25 cellular contexts compared by ENCODE assay signal in genomic region chr12:8622681-8623080, GRCh38. TPM values are rescaled to one million over a fixed set of nuclear protein-coding genes. Genes with fewer than 3 reads are reported as not detected.
DNase-seq lines count a peak whose midpoint lies in the region; ATAC-seq and TF ChIP-seq lines count a peak whose summit lies in the region.
"Had no signal": no experiment of that assay in that cellular context is flagged by ENCODE, and none has a peak within 500 bp of the region (broad histone marks: within the 10 kb centered on the region; RNA-seq: fewer than 3 reads in every experiment).

No MANE protein-coding gene starts in this region.

- H2AFZ ChIP-seq in GM23338 (peak overlapping the region; percentile 69; the same call in 1 of the 2 replicates), mesenchymal stem cell (ENCODE audit: low read depth, low read length) (no peak overlapping the region)

- ATAC-seq in GM23338 (no peak), T-helper 17 cell (no peak), GM19035 (IDR thresholded peaks at IDR 0.05; ENCODE audit: unreplicated experiment) (no peak), HG03354 (IDR thresholded peaks at IDR 0.05; ENCODE audit: poor library complexity, severe bottlenecking, unreplicated experiment) (no peak), upper lobe of right lung (no peak)
- no peak for ATAC-seq in natural killer cell treated with Interleukin-12 subunit alpha and Interleukin-12 subunit beta and Interleukin-15 and Interleukin-18, amount 100 ng/mL, for 72 hours
- ATAC-seq: CD8-positive, alpha-beta T cell; T-cell had no signal

- H3F3A ChIP-seq in GM23338 (replicated peaks; ENCODE audit: low read depth), result no peaks in the 10 kb centered on the region

- no peak overlapping the region for H3K14ac ChIP-seq in mesenchymal stem cell (ENCODE audit: low read length in 2 of 2)

- H3K27ac Mint-ChIP-seq in GM23338 (no peak overlapping the region; the same call in 1 of the 2 replicates), T-helper 17 cell (peak overlapping the region; percentile 17)
- H3K27ac Mint-ChIP-seq in natural killer cell treated with Interleukin-12 subunit alpha and Interleukin-12 subunit beta and Interleukin-15 and Interleukin-18, amount 100 ng/mL, for 72 hours, result no peak overlapping the region
- H3K27ac Mint-ChIP-seq: B cell; CD8-positive, alpha-beta T cell; HFFc6; T-cell had no signal

- peaks cover under 1% of the 10 kb centered on the region; the same call in 1 of the 3 replicates for H3K4me1 Mint-ChIP-seq in GM23338
- no peaks in the 10 kb centered on the region for H3K4me1 Mint-ChIP-seq in T-helper 17 cell
- peaks cover 4 to 9% of the 10 kb centered on the region in 2 donors for H3K4me1 Mint-ChIP-seq in natural killer cell treated with Interleukin-12 subunit alpha and Interleukin-12 subunit beta and Interleukin-15 and Interleukin-18, amount 100 ng/mL, for 72 hours (ENCODE audit: low read depth in 2 of 2)
- H3K4me1 Mint-ChIP-seq: T-cell had no signal

- H3K18ac ChIP-seq in mesenchymal stem cell (ENCODE audit: low read depth in 1 of 2, low read length in 2 of 2), result no peak overlapping the region

- H3K79me1 ChIP-seq in mesenchymal stem cell (replicated peaks; ENCODE audit: low read length, poor library complexity, severe bottlenecking), result no peaks in the 10 kb centered on the region

- H3K9me3 ChIP-seq in T-helper 17 cell (ENCODE audit: control insufficient read depth, low read length, poor library complexity, severe bottlenecking) (no peaks in the 10 kb centered on the region), mesenchymal stem cell (ENCODE audit: control insufficient read depth, low read length) (no peaks in the 10 kb centered on the region), upper lobe of right lung (no peaks in the 10 kb centered on the region)
- H3K9me3 ChIP-seq: HAP-1, SJSA1 had no signal

- H3K79me2 ChIP-seq in GM23338 (replicated peaks; ENCODE audit: insufficient read depth), result no peaks in the 10 kb centered on the region

- H3K9me2 ChIP-seq in GM23338 (ENCODE audit: insufficient read depth), result 0 out of 2 replicates have a peak, but pooled peaks cover 3% of the 10 kb centered on the region

- no peaks in the 10 kb centered on the region for H3K27me3 ChIP-seq in GM23338 (ENCODE audit: insufficient read depth)
- H3K27me3 ChIP-seq in mesenchymal stem cell (ENCODE audit: control insufficient read depth in 1 of 2, insufficient read depth in 1 of 2, low read length in 2 of 2), result no peaks in the 10 kb centered on the region
- H3K27me3 ChIP-seq in upper lobe of right lung, result no peaks in the 10 kb centered on the region
- H3K27me3 ChIP-seq: SJSA1 had no signal

- no peak overlapping the region for H2BK120ac ChIP-seq in mesenchymal stem cell (ENCODE audit: low read depth, low read length)

- TF ChIP-seq CTCF in GM23338 (conservative IDR thresholded peaks at IDR 0.05; ENCODE audit: low read depth in 2 of 2), result no peak
- no peak for TF ChIP-seq CTCF in upper lobe of right lung (IDR thresholded peaks at IDR 0.05)

- no peak overlapping the region for H2BK15ac ChIP-seq in mesenchymal stem cell (ENCODE audit: low read depth, poor library complexity, severe bottlenecking)

- DNase-seq in GM23338 (ENCODE audit: low spot score) (no peak), T-helper 17 cell (no peak), mesenchymal stem cell (no peak), upper lobe of right lung (no peak)
- no peak for DNase-seq in natural killer cell treated with Interleukin-12 subunit alpha and Interleukin-12 subunit beta and Interleukin-15 and Interleukin-18, amount 100 ng/mL, for 72 hours (ENCODE audit: low spot score)
- DNase-seq: CD8-positive, alpha-beta T cell; DND-41; GOT3; HFFc6; NCI-H1048; NCI-H1417; NCI-H187 treated with DMSO at 0.1 percent for 48 hours; NCI-H2171 treated with DMSO at 0.1 percent for 48 hours; NCI-H345; NCI-H510A treated with DMSO at 0.1 percent for 48 hours; Right ventricle myocardium superior; RPMI8226; T-cell had no signal

- H3K36me3 ChIP-seq in GM23338 (ENCODE audit: insufficient read depth) (no peaks in the 10 kb centered on the region), mesenchymal stem cell (ENCODE audit: control insufficient read depth in 1 of 2, insufficient read depth in 2 of 2, low read depth in 1 of 2, low read length in 2 of 2) (no peaks in the 10 kb centered on the region), upper lobe of right lung (no peaks in the 10 kb centered on the region)
- H3K36me3 ChIP-seq: HAP-1, SJSA1 had no signal

- WGBS in mesenchymal stem cell, result 84% methylated on average over 4 of the region's 4 CpGs

- H3K4me3 ChIP-seq in GM23338, result no peak overlapping the region
- no peak overlapping the region for H3K4me3 ChIP-seq in mesenchymal stem cell (ENCODE audit: insufficient read depth in 1 of 2, low read depth in 1 of 2, low read length in 2 of 2)
- no peak overlapping the region for H3K4me3 ChIP-seq in upper lobe of right lung
- H3K4me3 ChIP-seq: HAP-1, SJSA1 had no signal

- H3K27me3 Mint-ChIP-seq in GM23338 (ENCODE audit: insufficient read depth, low read depth, poor library complexity) (peaks cover 1% of the 10 kb centered on the region), T-helper 17 cell (no peaks in the 10 kb centered on the region)
- peaks cover 0 to 7% of the 10 kb centered on the region in 2 donors for H3K27me3 Mint-ChIP-seq in natural killer cell treated with Interleukin-12 subunit alpha and Interleukin-12 subunit beta and Interleukin-15 and Interleukin-18, amount 100 ng/mL, for 72 hours
- H3K27me3 Mint-ChIP-seq: B cell, T-cell had no signal

- H2BK5ac ChIP-seq in mesenchymal stem cell (ENCODE audit: low read depth, low read length, poor library complexity, severe bottlenecking), result no peak overlapping the region

- H3K4me1 ChIP-seq in GM23338 (ENCODE audit: insufficient read depth), result 0 out of 2 replicates have a peak, but pooled peaks cover 1% of the 10 kb centered on the region
- peaks cover 8% of the 10 kb centered on the region for H3K4me1 ChIP-seq in mesenchymal stem cell (ENCODE audit: control insufficient read depth, insufficient read depth, low read depth, low read length)
- H3K4me1 ChIP-seq in upper lobe of right lung, result no peaks in the 10 kb centered on the region
- H3K4me1 ChIP-seq: HAP-1, SJSA1 had no signal

- peaks cover 23% of the 10 kb centered on the region for H3K36me3 Mint-ChIP-seq in GM23338 (ENCODE audit: low read depth)
- no peaks in the 10 kb centered on the region for H3K36me3 Mint-ChIP-seq in T-helper 17 cell (ENCODE audit: low read depth)
- peaks cover 4% of the 10 kb centered on the region for H3K36me3 Mint-ChIP-seq in natural killer cell treated with Interleukin-12 subunit alpha and Interleukin-12 subunit beta and Interleukin-15 and Interleukin-18, amount 100 ng/mL, for 72 hours
- H3K36me3 Mint-ChIP-seq: CD8-positive, alpha-beta T cell had no signal

- no peak overlapping the region for H4K91ac ChIP-seq in mesenchymal stem cell (ENCODE audit: low read length)

- peak overlapping the region; percentile 86 for H2AK5ac ChIP-seq in mesenchymal stem cell (ENCODE audit: low read length, severe bottlenecking)

- H3K9me3 Mint-ChIP-seq in GM23338, result peaks cover 39% of the 10 kb centered on the region
- H3K9me3 Mint-ChIP-seq in natural killer cell treated with Interleukin-12 subunit alpha and Interleukin-12 subunit beta and Interleukin-15 and Interleukin-18, amount 100 ng/mL, for 72 hours, result no peaks in the 10 kb centered on the region
- H3K9me3 Mint-ChIP-seq: CD8-positive, alpha-beta T cell had no signal

- H4K8ac ChIP-seq in mesenchymal stem cell (ENCODE audit: low read length), result no peak overlapping the region

- no peaks in the 10 kb centered on the region for H4K20me1 ChIP-seq in GM23338 (replicated peaks; ENCODE audit: insufficient read depth)

- no peak overlapping the region for H3K4me3 Mint-ChIP-seq in GM23338
- H3K4me3 Mint-ChIP-seq in T-helper 17 cell, result no peak overlapping the region
- no peak overlapping the region for H3K4me3 Mint-ChIP-seq in natural killer cell treated with Interleukin-12 subunit alpha and Interleukin-12 subunit beta and Interleukin-15 and Interleukin-18, amount 100 ng/mL, for 72 hours
- H3K4me3 Mint-ChIP-seq: B cell; CD8-positive, alpha-beta T cell; HFFc6; T-cell had no signal

- H3K9ac ChIP-seq in mesenchymal stem cell (ENCODE audit: low read length), result no peak overlapping the region

- H3K23ac ChIP-seq in mesenchymal stem cell (ENCODE audit: low read length in 2 of 2), result no peak overlapping the region

- H3K27ac ChIP-seq in GM23338 (ENCODE audit: low read depth) (no peak overlapping the region), mesenchymal stem cell (ENCODE audit: low read length, poor library complexity, severe bottlenecking) (no peak overlapping the region), upper lobe of right lung (no peak overlapping the region)
- H3K27ac ChIP-seq: C4-2B, SJSA1 had no signal

- H3K4me2 ChIP-seq in GM23338, result no peak overlapping the region
- no peak overlapping the region for H3K4me2 ChIP-seq in mesenchymal stem cell (ENCODE audit: low read length, poor library complexity, severe bottlenecking)

- H2BK12ac ChIP-seq in mesenchymal stem cell (ENCODE audit: low read length in 2 of 2), result no peak overlapping the region

- intact Hi-C loops in upper lobe of right lung (cut with DNase I), result no loop called here

- H3K4ac ChIP-seq in mesenchymal stem cell (ENCODE audit: low read depth in 1 of 2, low read length in 2 of 2), result no peak overlapping the region

RNA-seq across cellular contexts. Expression of gene AICDA, which starts 10.0 kb away (rescaled TPM):
- not detected in 2 replicates for total RNA-seq in GM23338 (2014; rRNA removed; shearing (Covaris generic))
- 0.31 TPM in 1 of 2 replicates, not detected in the other for polyA plus RNA-seq in GM23338 (2016; fragmentation: Nextera tagmentation; extraction: Ambion mirVana)
- not detected for total RNA-seq in T-helper 17 cell
- not detected for polyA plus RNA-seq in mesenchymal stem cell (2013, experiment 1 of 2)
- not detected for polyA plus RNA-seq in mesenchymal stem cell (2013, experiment 2 of 2)
- total RNA-seq in upper lobe of right lung, result 0.75 TPM
- total RNA-seq in natural killer cell treated with Interleukin-12 subunit alpha and Interleukin-12 subunit beta and Interleukin-15 and Interleukin-18, amount 100 ng/mL, for 72 hours, result under 1 TPM in 1 of 2 donors, not detected in 1; 0.67 TPM
- total RNA-seq: CD8-positive, alpha-beta T cell; HFFc6; HT-29; Right ventricle myocardium superior; SJSA1 had no signal

RNA-seq across cellular contexts. Expression of gene MFAP5, which starts 39.9 kb away (rescaled TPM):
- 0.90 TPM in 1 of 2 replicates, not detected in the other for total RNA-seq in GM23338 (2014; rRNA removed; shearing (Covaris generic))
- polyA plus RNA-seq in GM23338 (2016; fragmentation: Nextera tagmentation; extraction: Ambion mirVana), result 0.68 and 1.2 TPM in 2 replicates
- total RNA-seq in T-helper 17 cell (not detected), upper lobe of right lung (2.8 TPM)
- 0.12 TPM for polyA plus RNA-seq in mesenchymal stem cell (2013, experiment 1 of 2)
- polyA plus RNA-seq in mesenchymal stem cell (2013, experiment 2 of 2), result not detected
- not detected for total RNA-seq in natural killer cell treated with Interleukin-12 subunit alpha and Interleukin-12 subunit beta and Interleukin-15 and Interleukin-18, amount 100 ng/mL, for 72 hours
- total RNA-seq: CD8-positive, alpha-beta T cell; HT-29; T-cell had no signal
